ENCODE assay signal across 13 cellular contexts in genomic region chr2:222805591-222806304, GRCh38. TPM values are rescaled to one million over a fixed set of nuclear protein-coding genes. Genes with fewer than 3 reads are reported as not detected.
DNase-seq lines count a peak whose midpoint lies in the region; ATAC-seq and TF ChIP-seq lines count a peak whose summit lies in the region.
"Had no signal": no experiment of that assay in that cellular context is flagged by ENCODE, and none has a peak within 500 bp of the region (broad histone marks: within the 10 kb centered on the region; RNA-seq: fewer than 3 reads in every experiment).

No MANE protein-coding gene starts in this region.

- no peaks in the 10 kb centered on the region for H3K9me3 ChIP-seq in cardiac muscle cell (ENCODE audit: low read depth)
- H3K9me3 ChIP-seq: HAP-1, spleen had no signal

- no peak overlapping the region for H3K4me3 ChIP-seq in cardiac muscle cell
- H3K4me3 ChIP-seq: HAP-1, spleen had no signal

- no peak for ATAC-seq in HG03521 (IDR thresholded peaks at IDR 0.05; ENCODE audit: unreplicated experiment)
- no peak for ATAC-seq in left colon

- H3K4me1 ChIP-seq in cardiac muscle cell (ENCODE audit: low read depth) = peaks cover 24% of the 10 kb centered on the region
- H3K4me1 ChIP-seq: HAP-1 had no signal

- no peak overlapping the region for H3K27ac Mint-ChIP-seq in osteocyte (ENCODE audit: unreplicated experiment)
- H3K27ac Mint-ChIP-seq: activated CD4-positive, alpha-beta T cell treated with anti-CD3 and anti-CD28 coated beads, Interleukin-2, amount 10 ng/mL, durations not matched to agents 7 days and 5 days had no signal

- H3K4me3 Mint-ChIP-seq in osteocyte (ENCODE audit: unreplicated experiment) = no peak overlapping the region
- H3K4me3 Mint-ChIP-seq: activated CD4-positive, alpha-beta T cell treated with anti-CD3 and anti-CD28 coated beads, Interleukin-2, amount 10 ng/mL, durations not matched to agents 7 days and 5 days had no signal

- H3K9me3 Mint-ChIP-seq in osteocyte (ENCODE audit: unreplicated experiment) = no peaks in the 10 kb centered on the region
- H3K9me3 Mint-ChIP-seq: activated CD4-positive, alpha-beta T cell treated with anti-CD3 and anti-CD28 coated beads, Interleukin-2, amount 10 ng/mL, durations not matched to agents 7 days and 5 days had no signal

- peak overlapping the region; percentile 88 for H3K27ac ChIP-seq in cardiac muscle cell

- TF ChIP-seq CTCF in cardiac muscle cell (IDR thresholded peaks at IDR 0.05; ENCODE audit: low read depth, low read length) = no peak
- no peak for TF ChIP-seq CTCF in osteocyte (IDR thresholded peaks at IDR 0.05)

- intact Hi-C loops in left colon (cut with DNase I, micrococcal nuclease) = no loop called here

- DNase-seq in HT-29 (ENCODE audit: low spot score) = peak; percentile 10
- peak; percentile 62 for DNase-seq in SKM-1 (lab: John Stamatoyannopoulos, UW; ENCODE audit: unreplicated experiment)
- peak; percentile 32 to 74 for DNase-seq in cardiac muscle cell (ENCODE audit: low read depth in 1 of 2, low spot score in 1 of 2)
- peak; percentile 11 for DNase-seq in osteocyte (ENCODE audit: extremely low spot score, unreplicated experiment)
- no peak for DNase-seq in left colon
- no peak for DNase-seq in NCI-H2227 (lab: John Stamatoyannopoulos, UW; ENCODE audit: unreplicated experiment)
- no peak for DNase-seq in A172 (ENCODE audit: low spot score)
- DNase-seq: activated CD4-positive, alpha-beta T cell treated with anti-CD3 and anti-CD28 coated beads, Interleukin-2, amount 10 ng/mL, durations not matched to agents 7 days and 5 days; activated naive CD4-positive, alpha-beta T cell; NCI-H524; spleen had no signal

- no peaks in the 10 kb centered on the region for H3K27me3 ChIP-seq in cardiac muscle cell
- H3K27me3 ChIP-seq: spleen had no signal

- no peaks in the 10 kb centered on the region for H3K27me3 Mint-ChIP-seq in osteocyte (ENCODE audit: unreplicated experiment)

- H3K36me3 Mint-ChIP-seq in osteocyte (ENCODE audit: unreplicated experiment) = no peaks in the 10 kb centered on the region

- no peaks in the 10 kb centered on the region for H3K36me3 ChIP-seq in cardiac muscle cell
- H3K36me3 ChIP-seq: HAP-1, spleen had no signal

- H3K4me1 Mint-ChIP-seq in osteocyte (ENCODE audit: unreplicated experiment) = no peaks in the 10 kb centered on the region
- H3K4me1 Mint-ChIP-seq: activated CD4-positive, alpha-beta T cell treated with anti-CD3 and anti-CD28 coated beads, Interleukin-2, amount 10 ng/mL, durations not matched to agents 7 days and 5 days had no signal

RNA-seq across cellular contexts. Expression of gene ACSL3, which starts 55.1 kb away (rescaled TPM):
- total RNA-seq in HT-29 (2014; rRNA removed; shearing (Covaris generic)) = 143 and 163 TPM in 2 replicates
- 148 and 177 TPM in 2 replicates for total RNA-seq in cardiac muscle cell
- polyA plus RNA-seq in cardiac muscle cell = 108 and 119 TPM in 2 replicates
- 129 and 131 TPM in 2 replicates for total RNA-seq in osteocyte
- total RNA-seq in left colon = 100 to 1,000 TPM in 1 of 2 donors, 10 to 100 TPM in 1; 93.1 to 119 TPM
- 133 and 163 TPM in 2 replicates for total RNA-seq in A172 (2014; rRNA removed; shearing (Covaris generic))

Comparison
In these comparisons a context has a peak if more than half of its experiments do, and no peak if none do; other contexts are left out.
1. DNase-seq: peak in HT-29 (single experiment), SKM-1 (single experiment), cardiac muscle cell (2 of 2) and osteocyte (single experiment); none in left colon (0 of 2), NCI-H2227 (single experiment) and A172 (single experiment).